Comparison of ENCODE assay signal across 33 cellular contexts in genomic region chr7:101826081-101826835, GRCh38. TPM values are rescaled to one million over a fixed set of nuclear protein-coding genes. Genes with fewer than 3 reads are reported as not detected.
DNase-seq lines count a peak whose midpoint lies in the region; ATAC-seq and TF ChIP-seq lines count a peak whose summit lies in the region.
"Had no signal": no experiment of that assay in that cellular context is flagged by ENCODE, and none has a peak within 500 bp of the region (broad histone marks: within the 10 kb centered on the region; RNA-seq: fewer than 3 reads in every experiment).

No MANE protein-coding gene starts in this region.

- no peak overlapping the region for H3K4me3 ChIP-seq in neural progenitor cell
- H3K4me3 ChIP-seq: body of pancreas, heart right ventricle, lung, right lobe of liver, tibial nerve had no signal

- H2AFZ ChIP-seq in neural progenitor cell (replicated peaks) = no peak overlapping the region

- H4K20me1 ChIP-seq in neural progenitor cell (ENCODE audit: low read depth) = peaks cover 96% of the 10 kb centered on the region

- no peak overlapping the region for H3K4me3 Mint-ChIP-seq in neural progenitor cell
- H3K4me3 Mint-ChIP-seq: activated CD8-positive, alpha-beta T cell treated with anti-CD3 and anti-CD28 coated beads for 36 hours; activated naive CD4-positive, alpha-beta T cell treated with anti-CD3 and anti-CD28 coated beads for 36 hours; activated T-helper 1 cell treated with anti-CD3 and anti-CD28 coated beads, Interleukin-12 subunit alpha, Interleukin-12 subunit beta, Interleukin-2, Interleukin-4 antibody, amounts not matched to agents 30 ng/mL and 10 ng/mL and 1 ng/mL, durations not matched to agents 14 hours and 24 hours and 36 hours had no signal

- peaks cover 30% of the 10 kb centered on the region for H3K4me1 Mint-ChIP-seq in neural progenitor cell

- H3K27ac ChIP-seq in neural progenitor cell = no peak overlapping the region
- H3K27ac ChIP-seq: body of pancreas, heart right ventricle, right lobe of liver had no signal

- no peak for TF ChIP-seq CTCF in neural progenitor cell (IDR thresholded peaks at IDR 0.05)

- H3K27me3 Mint-ChIP-seq in neural progenitor cell (ENCODE audit: insufficient read depth, low read depth) = peaks cover 2% of the 10 kb centered on the region
- H3K27me3 Mint-ChIP-seq: activated CD8-positive, alpha-beta T cell treated with anti-CD3 and anti-CD28 coated beads for 36 hours; IgD-negative memory B cell; progenitor cell of endocrine pancreas had no signal

- ATAC-seq in left ventricle myocardium superior (peak; percentile 6), Right ventricle myocardium superior (ENCODE audit: poor library complexity) (no peak), GM19397 (IDR thresholded peaks at IDR 0.05; ENCODE audit: unreplicated experiment) (no peak), HG02870 (IDR thresholded peaks at IDR 0.05; ENCODE audit: unreplicated experiment) (no peak)
- ATAC-seq: activated CD8-positive, alpha-beta T cell treated with anti-CD3 and anti-CD28 coated beads for 36 hours; body of pancreas; HCT116; PC-3; right lobe of liver; Right ventricle myocardium inferior; SK-N-SH treated with all-trans-retinoic acid at 6 μM for 48 hours had no signal

- H3F3A ChIP-seq in neural progenitor cell (ENCODE audit: low read depth) = no peaks in the 10 kb centered on the region

- H3K36me3 ChIP-seq in neural progenitor cell = no peaks in the 10 kb centered on the region
- H3K36me3 ChIP-seq: right lobe of liver had no signal

- peaks cover 2% of the 10 kb centered on the region for H3K9me3 Mint-ChIP-seq in neural progenitor cell
- H3K9me3 Mint-ChIP-seq: activated CD8-positive, alpha-beta T cell treated with anti-CD3 and anti-CD28 coated beads for 36 hours; activated naive CD4-positive, alpha-beta T cell treated with anti-CD3 and anti-CD28 coated beads for 36 hours; activated T-helper 1 cell treated with anti-CD3 and anti-CD28 coated beads, Interleukin-12 subunit alpha, Interleukin-12 subunit beta, Interleukin-2, Interleukin-4 antibody, amounts not matched to agents 30 ng/mL and 10 ng/mL and 1 ng/mL, durations not matched to agents 14 hours and 24 hours and 36 hours; IgD-negative memory B cell had no signal

- peaks cover 100% of the 10 kb centered on the region for H3K79me2 ChIP-seq in neural progenitor cell (ENCODE audit: low read depth)

- no peak overlapping the region for H3K9ac ChIP-seq in neural progenitor cell

- H3K36me3 Mint-ChIP-seq in neural progenitor cell = peaks cover 23% of the 10 kb centered on the region

- TF ChIP-seq POLR2A in erythroblast (IDR thresholded peaks at IDR 0.05; ENCODE audit: low read length) = no peak

- intact Hi-C loops in left ventricle myocardium superior (cut with micrococcal nuclease) (no loop called here), Right ventricle myocardium superior (cut with DNase I) (loop anchor here (10.0 kb wide), 1 partner anchor 319 kb away; no protein-coding TSS in a partner anchor)

- peak overlapping the region; percentile 11 for H3K27ac Mint-ChIP-seq in neural progenitor cell
- H3K27ac Mint-ChIP-seq: activated CD8-positive, alpha-beta T cell treated with anti-CD3 and anti-CD28 coated beads for 36 hours; activated naive CD4-positive, alpha-beta T cell treated with anti-CD3 and anti-CD28 coated beads for 36 hours; activated T-helper 1 cell treated with anti-CD3 and anti-CD28 coated beads, Interleukin-12 subunit alpha, Interleukin-12 subunit beta, Interleukin-2, Interleukin-4 antibody, amounts not matched to agents 30 ng/mL and 10 ng/mL and 1 ng/mL, durations not matched to agents 14 hours and 24 hours and 36 hours; IgD-negative memory B cell; progenitor cell of endocrine pancreas had no signal

- H3K4me2 ChIP-seq in neural progenitor cell = no peak overlapping the region

- H3K4me1 ChIP-seq in neural progenitor cell = peaks cover 17% of the 10 kb centered on the region

- H3K9me3 ChIP-seq in neural progenitor cell (ENCODE audit: low read depth) = no peaks in the 10 kb centered on the region
- H3K9me3 ChIP-seq: body of pancreas, heart right ventricle, right lobe of liver, tibial nerve had no signal

- DNase-seq in left ventricle myocardium superior (no peak), Right ventricle myocardium superior (no peak), glomerular visceral epithelial cell (ENCODE audit: extremely low spot score) (peak; percentile 15), neural progenitor cell (ENCODE audit: low spot score) (no peak), NCI-H2107 treated with DMSO at 0.1 percent for 48 hours (lab: John Stamatoyannopoulos, UW; ENCODE audit: unreplicated experiment) (no peak), erythroblast (lab: John Stamatoyannopoulos, UW) (no peak)
- DNase-seq: 8988T; activated CD4-positive, alpha-beta T cell treated with anti-CD3 and anti-CD28 coated beads for 1 hour; activated CD8-positive, alpha-beta memory T cell treated with anti-CD3 and anti-CD28 coated beads, Interleukin-2, amount 50 U/mL, for 48 hours; activated CD8-positive, alpha-beta T cell treated with anti-CD3 and anti-CD28 coated beads for 36 hours; activated naive CD4-positive, alpha-beta T cell treated with anti-CD3 and anti-CD28 coated beads for 36 hours; body of pancreas; DMS79; foreskin melanocyte; GDM1; heart right ventricle; NCI-H1694; NCI-H2171; NCI-H510A treated with DMSO at 0.1 percent for 48 hours; PC-3; stimulated activated CD4-positive, alpha-beta T cell treated with anti-CD3 and anti-CD28 coated beads, Interleukin-4, amount 100 ng/mL, for 1 hour; T-helper 2 cell had no signal

- H3K27me3 ChIP-seq in neural progenitor cell = no peaks in the 10 kb centered on the region
- H3K27me3 ChIP-seq: body of pancreas, heart right ventricle, right lobe of liver, tibial nerve had no signal

RNA-seq across cellular contexts. Expression of gene CUX1, which starts 8.8 kb away (rescaled TPM):
- 123 TPM for total RNA-seq in left ventricle myocardium superior
- total RNA-seq in Right ventricle myocardium superior = 97.4 TPM
- total RNA-seq in neural progenitor cell (ENCODE audit: low replicate concordance) = 49.1 and 66.4 TPM in 2 replicates
